27 cellular contexts compared by ENCODE assay signal in the genomic region with DNA sequence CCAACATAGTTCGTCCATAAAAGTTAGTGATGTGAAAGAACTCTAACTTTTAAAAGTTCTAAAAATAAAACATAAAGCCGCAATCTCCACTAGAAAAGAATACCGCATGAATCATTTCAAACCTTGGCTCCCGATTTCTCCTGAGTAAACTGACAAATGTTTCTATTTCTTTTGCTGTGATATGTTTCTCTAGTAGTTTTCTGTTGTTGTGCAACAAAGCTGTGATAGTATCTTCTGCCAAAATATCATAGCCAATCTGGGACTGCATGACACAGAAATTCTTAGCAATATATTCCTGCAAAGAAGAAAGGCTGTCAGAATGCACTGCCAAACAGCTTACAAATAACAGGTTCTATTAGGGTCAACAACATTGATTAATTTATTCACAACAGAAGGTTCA.
A peak's percentile ranks its signal among the peaks of the same experiment; 100 is the strongest.
DNase-seq lines count a peak whose midpoint lies in the region; FAIRE-seq and TF ChIP-seq lines count a peak whose summit lies in the region.
"Had no signal": no experiment of that assay in that cellular context is flagged by ENCODE, and none has a peak within 500 bp of the region (broad histone marks: within the 10 kb centered on the region; RNA-seq: fewer than 3 reads in every experiment).

No MANE protein-coding gene starts in this region.

- no peak overlapping the region for H3K4me3 ChIP-seq in cardiac fibroblast (replicated peaks in 1 of 2; ENCODE audit: low read depth in 2 of 2, low read length in 2 of 2)
- no peak overlapping the region for H3K4me3 ChIP-seq in kidney (ENCODE audit: low read length in 2 of 2)
- H3K4me3 ChIP-seq in uterus = no peak overlapping the region
- H3K4me3 ChIP-seq: colonic mucosa had no signal

- H3K9me3 ChIP-seq in kidney (ENCODE audit: control insufficient read depth in 1 of 2, low read length in 2 of 2) (no peaks in the 10 kb centered on the region), uterus (no peaks in the 10 kb centered on the region)
- H3K9me3 ChIP-seq: colonic mucosa had no signal

- peak; percentile 69 for DNase-seq in GM04504 (ENCODE audit: low read depth)
- DNase-seq in cardiac fibroblast (ENCODE audit: low read depth in 2 of 2) = peak; percentile 70 to 85
- no peak for DNase-seq in kidney
- no peak for DNase-seq in uterus
- no peak for DNase-seq in hippocampal formation (lab: John Stamatoyannopoulos, UW)
- no peak for DNase-seq in NOMO-1 (lab: John Stamatoyannopoulos, UW; ENCODE audit: unreplicated experiment in 2 of 2)
- no peak for DNase-seq in D341Med (ENCODE audit: low spot score)
- DNase-seq: activated CD8-positive, alpha-beta T cell treated with anti-CD3 and anti-CD28 coated beads, Interleukin-2, amount 10 ng/mL, durations not matched to agents 7 days and 5 days; activated effector memory CD4-positive, alpha-beta T cell treated with anti-CD3 and anti-CD28 coated beads, Interleukin-2, amount 50 U/mL, for 16 hours; activated naive CD8-positive, alpha-beta T cell treated with anti-CD3 and anti-CD28 coated beads, Interleukin-2, amount 50 U/mL, for 24 hours; activated T-cell treated with anti-CD3 and anti-CD28 coated beads for 4 hours; brain microvascular endothelial cell; colonic mucosa; DMS79; effector memory CD4-positive, alpha-beta T cell; erythroblast; glutamatergic neuron; NCI-H1048; NCI-H187 treated with DMSO at 0.1 percent for 48 hours; NCI-H526 treated with DMSO at 0.1 percent for 48 hours; right cardiac atrium; stimulated activated CD4-positive, alpha-beta T cell treated with anti-CD3 and anti-CD28 coated beads, Interleukin-15, amount 100 ng/mL, for 24 hours; stimulated activated naive CD8-positive, alpha-beta T cell treated with anti-CD3 and anti-CD28 coated beads, Interleukin-15, Interleukin-2, amounts not matched to agents 100 U/mL and 50 U/mL, for 24 hours; T-helper 17 cell had no signal

- H3K36me3 ChIP-seq in kidney (ENCODE audit: control insufficient read depth in 1 of 2, insufficient read depth in 2 of 2, low read length in 2 of 2) = peaks cover 26 to 27% of the 10 kb centered on the region in 2 donors
- no peaks in the 10 kb centered on the region for H3K36me3 ChIP-seq in uterus
- H3K36me3 ChIP-seq: colonic mucosa had no signal

- TF ChIP-seq CTCF in cardiac fibroblast (IDR thresholded peaks at IDR 0.05; ENCODE audit: low read depth, low read length) (no peak), kidney (IDR thresholded peaks at IDR 0.05; ENCODE audit: borderline replicate concordance, extremely low read depth, insufficient read depth) (no peak), uterus (IDR thresholded peaks at IDR 0.05) (no peak)

- H3K4me1 ChIP-seq in kidney (ENCODE audit: control insufficient read depth in 1 of 2, insufficient read depth in 1 of 2, low read depth in 1 of 2, low read length in 2 of 2) = no peaks in the 10 kb centered on the region
- no peaks in the 10 kb centered on the region for H3K4me1 ChIP-seq in uterus
- H3K4me1 ChIP-seq: colonic mucosa, parathyroid adenoma had no signal

- H3K27me3 ChIP-seq in uterus = no peaks in the 10 kb centered on the region
- H3K27me3 ChIP-seq: brain microvascular endothelial cell, colonic mucosa had no signal

- H3K27ac ChIP-seq in kidney (ENCODE audit: low read depth in 2 of 2, low read length in 2 of 2) (no peak overlapping the region), uterus (peak overlapping the region; percentile 22 to 27)
- H3K27ac ChIP-seq: brain microvascular endothelial cell, colonic mucosa, parathyroid adenoma had no signal

- no peak overlapping the region for H3K9ac ChIP-seq in kidney (ENCODE audit: low read length in 2 of 2)
- H3K9ac ChIP-seq: parathyroid adenoma had no signal

- TF ChIP-seq POLR2A in uterus (IDR thresholded peaks at IDR 0.05) = no peak

- FAIRE-seq in kidney (lab: Jason Lieb, UNC) = peak; percentile 11
- FAIRE-seq: GM12892, H54 had no signal

- intact Hi-C loops in kidney (cut with DNase I) (no loop called here), uterus (cut with DNase I; ENCODE audit: low total_unique reads) (no loop called here)

Comparison
In these comparisons a context has a peak if more than half of its experiments do, and no peak if none do; other contexts are left out.
1. DNase-seq: peak in GM04504 (single experiment) and cardiac fibroblast (2 of 2); none in kidney (single experiment), uterus (0 of 2), hippocampal formation (0 of 2), NOMO-1 (0 of 2) and D341Med (single experiment).
2. H3K27ac ChIP-seq: peak in uterus (2 of 2); none in kidney (0 of 2).